Comparison of ENCODE assay signal across 27 cellular contexts in the genomic region with DNA sequence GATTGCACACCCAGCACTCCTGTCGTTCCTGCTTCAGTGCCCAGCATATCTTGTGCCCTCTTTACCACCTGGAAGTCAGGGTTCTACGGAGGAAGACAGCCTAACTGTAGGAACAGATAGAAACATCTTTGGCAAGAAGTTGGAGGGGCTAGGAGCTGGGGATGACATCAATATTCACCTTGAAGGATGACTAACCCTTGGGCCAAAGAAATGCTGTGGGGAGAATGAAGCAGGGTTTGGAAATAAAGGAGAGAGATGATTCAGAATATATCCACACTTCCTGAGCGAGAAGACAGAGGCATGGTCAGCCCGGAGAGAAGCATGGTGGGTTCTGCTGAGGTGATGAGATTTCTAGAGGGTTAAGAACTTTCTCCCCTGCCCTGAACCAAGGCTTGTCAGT. TPM values are rescaled to one million over a fixed set of nuclear protein-coding genes. Genes with fewer than 3 reads are reported as not detected.
DNase-seq lines count a peak whose midpoint lies in the region; ATAC-seq, FAIRE-seq and TF ChIP-seq lines count a peak whose summit lies in the region.
"Had no signal": no experiment of that assay in that cellular context is flagged by ENCODE, and none has a peak within 500 bp of the region (broad histone marks: within the 10 kb centered on the region; RNA-seq: fewer than 3 reads in every experiment).

No MANE protein-coding gene starts in this region.

- no peak for TF ChIP-seq RAD21 in K562 (CRISPR knock-in tag; conservative IDR thresholded peaks at IDR 0.05 in 1 of 2, IDR thresholded peaks at IDR 0.05 in 1 of 2)

- no peak for TF ChIP-seq POLR2A in K562 (conservative IDR thresholded peaks at IDR 0.05)

- no peak for TF ChIP-seq EP300 in K562 (IDR thresholded peaks at IDR 0.05; ENCODE audit: low read length)

- peaks cover 0 to 5% of the 10 kb centered on the region in 2 experiments; a peak in 2 of 5 replicates for H3K4me1 ChIP-seq in K562 (replicated peaks in 1 of 2; ENCODE audit: control insufficient read depth in 2 of 2, insufficient read depth in 2 of 2, low read length in 2 of 2)
- H3K4me1 ChIP-seq: right lobe of liver had no signal

- H3K79me2 ChIP-seq in K562 (ENCODE audit: control insufficient read depth, insufficient read depth, low read length), result no peaks in the 10 kb centered on the region

- no TSS peak for BruUV-seq in K562 (replicated peaks; lab: Mats Ljungman, UMichigan)

- no peak overlapping the region for H3K4me3 Mint-ChIP-seq in stimulated activated effector memory CD8-positive, alpha-beta T cell treated with anti-CD3 and anti-CD28 coated beads, Interleukin-12 subunit alpha, Interleukin-12 subunit beta, amount 100 ng/mL, for 72 hours
- H3K4me3 Mint-ChIP-seq: activated T-cell treated with anti-CD3 and anti-CD28 coated beads, Interleukin-2, amount 50 U/mL, for 72 hours; CD8-positive, alpha-beta memory T cell; natural killer cell treated with Interleukin-12 subunit alpha and Interleukin-12 subunit beta and Interleukin-15 and Interleukin-18, amount 100 ng/mL, for 72 hours; stimulated activated naive CD8-positive, alpha-beta T cell treated with anti-CD3 and anti-CD28 coated beads, Interleukin-15, amount 100 ng/mL, for 72 hours; T-helper 1 cell treated with Interleukin-12 subunit alpha and Interleukin-12 subunit beta and Interleukin-4 antibody, amounts not matched to agents 30 μg/mL and 1 μg/mL, for 36 hours had no signal

- H3K27me3 ChIP-seq in K562 (ENCODE audit: control insufficient read depth in 2 of 2, insufficient read depth in 2 of 2, low read length in 2 of 2), result peaks cover 35 to 44% of the 10 kb centered on the region in 2 experiments
- H3K27me3 ChIP-seq: right lobe of liver, thyroid gland had no signal

- H4K20me1 ChIP-seq in K562 (replicated peaks; ENCODE audit: control insufficient read depth, insufficient read depth, low read length), result no peaks in the 10 kb centered on the region; the same call in 1 of the 2 replicates

- H3K36me3 Mint-ChIP-seq in stimulated activated effector memory CD8-positive, alpha-beta T cell treated with anti-CD3 and anti-CD28 coated beads, Interleukin-12 subunit alpha, Interleukin-12 subunit beta, amount 100 ng/mL, for 72 hours, result no peaks in the 10 kb centered on the region
- H3K36me3 Mint-ChIP-seq: CD8-positive, alpha-beta memory T cell; natural killer cell treated with Interleukin-12 subunit alpha and Interleukin-12 subunit beta and Interleukin-15 and Interleukin-18, amount 100 ng/mL, for 72 hours had no signal

- no peaks in the 10 kb centered on the region for H3K4me1 Mint-ChIP-seq in stimulated activated effector memory CD8-positive, alpha-beta T cell treated with anti-CD3 and anti-CD28 coated beads, Interleukin-12 subunit alpha, Interleukin-12 subunit beta, amount 100 ng/mL, for 72 hours

- ATAC-seq in K562 (no peak), GM18870 (IDR thresholded peaks at IDR 0.05; ENCODE audit: unreplicated experiment) (no peak), HG03432 (IDR thresholded peaks at IDR 0.05; ENCODE audit: unreplicated experiment) (no peak), GM19023 (IDR thresholded peaks at IDR 0.05; ENCODE audit: unreplicated experiment) (no peak)
- no peak for ATAC-seq in stimulated activated effector memory CD8-positive, alpha-beta T cell treated with anti-CD3 and anti-CD28 coated beads, Interleukin-12 subunit alpha, Interleukin-12 subunit beta, amount 100 ng/mL, for 72 hours
- ATAC-seq: activated T-cell treated with anti-CD3 and anti-CD28 coated beads, Interleukin-2, amount 50 U/mL, for 72 hours; heart right ventricle; natural killer cell treated with Interleukin-12 subunit alpha and Interleukin-12 subunit beta and Interleukin-15 and Interleukin-18, amount 100 ng/mL, for 72 hours; Panc1; right lobe of liver; stimulated activated naive CD8-positive, alpha-beta T cell treated with anti-CD3 and anti-CD28 coated beads, Interleukin-15, amount 100 ng/mL, for 72 hours had no signal

- H3K27ac ChIP-seq in K562 (ENCODE audit: extremely low read depth, low read depth, low read length), result no peak overlapping the region
- H3K27ac ChIP-seq: heart right ventricle, right lobe of liver, thyroid gland had no signal

- TF ChIP-seq CTCF in K562 (IDR thresholded peaks at IDR 0.05 in 2 of 3, conservative IDR thresholded peaks at IDR 0.05 in 1 of 3; ENCODE audit: insufficient read depth in 2 of 3, low read depth in 1 of 3, low read length in 3 of 3), result no peak

- in situ Hi-C loops in K562 (cut with MboI), result no loop called here

- CTCF ChIA-PET in K562 (lab: Yijun Ruan, JAX; ENCODE audit: low intra/inter-chr PET ratio), result no interaction called here

- H2AFZ ChIP-seq in K562 (ENCODE audit: low read depth, low read length), result no peak overlapping the region

- no peak overlapping the region for H3K9ac ChIP-seq in K562 (ENCODE audit: insufficient read depth in 1 of 2, low read depth in 2 of 2, low read length in 2 of 2)

- 0% methylated on average over 4 of the region's 4 CpGs for WGBS in K562 (ENCODE audit: insufficient coverage, low coverage, missing lambda C conversion rate)

- no peak overlapping the region for H3K4me2 ChIP-seq in K562 (ENCODE audit: insufficient read depth, low read length)

- DNase-seq in HS-5 (ENCODE audit: low read depth) (peak; percentile 16), K562 (ENCODE audit: extremely low read depth in 1 of 4, low spot score in 3 of 4) (no peak), kidney glomerular epithelial cell (lab: John Stamatoyannopoulos, UW) (peak; percentile 54)
- DNase-seq in stimulated activated effector memory CD8-positive, alpha-beta T cell treated with anti-CD3 and anti-CD28 coated beads, Interleukin-12 subunit alpha, Interleukin-12 subunit beta, amount 100 ng/mL, for 72 hours (ENCODE audit: low spot score in 2 of 2), result no peak
- DNase-seq: activated CD4-positive, alpha-beta T cell treated with anti-CD3 and anti-CD28 coated beads for 1 hour; activated naive CD4-positive, alpha-beta T cell treated with Interleukin-2 at 50 U/mL for 16 hours; activated T-cell treated with anti-CD3 and anti-CD28 coated beads, Interleukin-2, amount 50 U/mL, for 72 hours; CD8-positive, alpha-beta memory T cell; central memory CD4-positive, alpha-beta T cell; DMS153; GDM1; GOT3; heart right ventricle; Karpas-422; NCI-H187; NCI-H526; right lobe of liver; stimulated activated CD4-positive, alpha-beta T cell treated with anti-CD3 and anti-CD28 coated beads, Interleukin-15, amount 100 ng/mL, for 24 hours; stimulated activated naive CD8-positive, alpha-beta T cell treated with anti-CD3 and anti-CD28 coated beads, Interleukin-15, amount 100 ng/mL, for 72 hours; thyroid gland had no signal

- no peak overlapping the region for H3K4me3 ChIP-seq in K562
- H3K4me3 ChIP-seq: dorsolateral prefrontal cortex, heart right ventricle, right lobe of liver, thyroid gland had no signal

- H3K27ac Mint-ChIP-seq in stimulated activated effector memory CD8-positive, alpha-beta T cell treated with anti-CD3 and anti-CD28 coated beads, Interleukin-12 subunit alpha, Interleukin-12 subunit beta, amount 100 ng/mL, for 72 hours, result no peak overlapping the region
- H3K27ac Mint-ChIP-seq: activated T-cell treated with anti-CD3 and anti-CD28 coated beads, Interleukin-2, amount 50 U/mL, for 72 hours; natural killer cell treated with Interleukin-12 subunit alpha and Interleukin-12 subunit beta and Interleukin-15 and Interleukin-18, amount 100 ng/mL, for 72 hours; stimulated activated naive CD8-positive, alpha-beta T cell treated with anti-CD3 and anti-CD28 coated beads, Interleukin-15, amount 100 ng/mL, for 72 hours; T-helper 1 cell treated with Interleukin-12 subunit alpha and Interleukin-12 subunit beta and Interleukin-4 antibody, amounts not matched to agents 30 μg/mL and 1 μg/mL, for 36 hours had no signal

- no peaks in the 10 kb centered on the region for H3K9me3 ChIP-seq in K562 (replicated peaks; ENCODE audit: control insufficient read depth, insufficient read depth, low read depth, low read length)
- H3K9me3 ChIP-seq: heart right ventricle, right lobe of liver, thyroid gland had no signal

- H3K9me1 ChIP-seq in K562 (ENCODE audit: control insufficient read depth, insufficient read depth, low read length), result no peaks in the 10 kb centered on the region

- POLR2A ChIA-PET in K562 (lab: Yijun Ruan, JAX), result interaction anchor here (0.6 to 1.0 kb wide), 2 partner anchors 11 to 86 kb away, joined by 3 read pairs; no protein-coding TSS in a partner anchor

- intact Hi-C loops in K562 (cut with micrococcal nuclease), result no loop called here

- no peaks in the 10 kb centered on the region for H3K9me3 Mint-ChIP-seq in stimulated activated effector memory CD8-positive, alpha-beta T cell treated with anti-CD3 and anti-CD28 coated beads, Interleukin-12 subunit alpha, Interleukin-12 subunit beta, amount 100 ng/mL, for 72 hours
- H3K9me3 Mint-ChIP-seq: activated T-cell treated with anti-CD3 and anti-CD28 coated beads, Interleukin-2, amount 50 U/mL, for 72 hours; natural killer cell treated with Interleukin-12 subunit alpha and Interleukin-12 subunit beta and Interleukin-15 and Interleukin-18, amount 100 ng/mL, for 72 hours; stimulated activated naive CD8-positive, alpha-beta T cell treated with anti-CD3 and anti-CD28 coated beads, Interleukin-15, amount 100 ng/mL, for 72 hours; T-helper 1 cell treated with Interleukin-12 subunit alpha and Interleukin-12 subunit beta and Interleukin-4 antibody, amounts not matched to agents 30 μg/mL and 1 μg/mL, for 36 hours had no signal

- no peaks in the 10 kb centered on the region for H3K36me3 ChIP-seq in K562 (ENCODE audit: control insufficient read depth, insufficient read depth, low read length)
- H3K36me3 ChIP-seq: heart right ventricle, right lobe of liver, thyroid gland had no signal

- no peak for FAIRE-seq in K562 (lab: Jason Lieb, UNC)

RNA-seq across cellular contexts. Expression of a gene that starts 4.6 kb away (rescaled TPM):
- 0.12 TPM in 1 of 2 replicates, not detected in the other for total RNA-seq in K562 (2011; cell fraction: chromatin; rRNA removed; ENCODE audit: low replicate concordance)
- 0.17 TPM in 1 of 2 replicates, not detected in the other for total RNA-seq in K562 (2011; cell fraction: nucleolus; rRNA removed)
- not detected in 2 replicates for total RNA-seq in K562 (2011; cell fraction: nucleoplasm; rRNA removed)
- total RNA-seq in K562 (2014; rRNA removed), result 0.05 TPM in 1 of 2 replicates, not detected in the other
- not detected in 2 replicates for total RNA-seq in K562 (2014; rRNA removed; fragmentation: Illumina TruSeq; extraction: Trizol)
- total RNA-seq in K562 (2015; rRNA removed; fragmentation: Illumina TruSeq; extraction: Trizol), result 0.08 TPM in 1 of 2 replicates, not detected in the other
- 0.22 TPM in 1 of 2 replicates, not detected in the other for total RNA-seq in K562 (2021)
- polyA plus RNA-seq in K562 (2011; rRNA removed), result 0.04 TPM in 2 replicates
- polyA plus RNA-seq in K562 (2011; cell fraction: cytosol; rRNA removed), result 0.04 and 0.06 TPM in 2 replicates
- not detected in 2 replicates for polyA plus RNA-seq in K562 (2011; cell fraction: nucleus; rRNA removed)
- 0.06 and 0.08 TPM in 2 replicates for polyA plus RNA-seq in K562 (2012)
- 0.07 and 0.13 TPM in 2 replicates for polyA plus RNA-seq in K562 (2014; fragmentation: Illumina TruSeq; extraction: Trizol)
- polyA plus RNA-seq in K562 (2014; fragmentation: Nextera tagmentation; extraction: Ambion mirVana), result under 1 TPM in 1 of 2 experiments, not detected in 1; 0.03 TPM
- 0.04 TPM in 1 of 2 replicates, not detected in the other for polyA plus RNA-seq in K562 (2014; rRNA removed)
- not detected in 2 replicates for polyA minus RNA-seq in K562 (2011; rRNA and poly(A)+ RNA removed)
- not detected in 2 replicates for polyA minus RNA-seq in K562 (2011; cell fraction: cytosol; rRNA and poly(A)+ RNA removed)
- polyA minus RNA-seq in K562 (2011; cell fraction: nucleus; rRNA and poly(A)+ RNA removed), result 0.13 TPM in 1 of 2 replicates, not detected in the other
- total RNA-seq: activated T-cell treated with anti-CD3 and anti-CD28 coated beads, Interleukin-2, amount 50 U/mL, for 72 hours; CD8-positive, alpha-beta memory T cell; natural killer cell treated with Interleukin-12 subunit alpha and Interleukin-12 subunit beta and Interleukin-15 and Interleukin-18, amount 100 ng/mL, for 72 hours; right lobe of liver; thyroid gland had no signal
- polyA plus RNA-seq: CD8-positive, alpha-beta memory T cell had no signal

RNA-seq across cellular contexts. Expression of a gene that starts 52.3 kb away (rescaled TPM):
- total RNA-seq in K562 (2011; cell fraction: chromatin; rRNA removed; ENCODE audit: low replicate concordance), result 175 and 251 TPM in 2 replicates
- total RNA-seq in K562 (2011; cell fraction: nucleolus; rRNA removed), result 114 and 139 TPM in 2 replicates
- total RNA-seq in K562 (2011; cell fraction: nucleoplasm; rRNA removed), result 164 and 175 TPM in 2 replicates
- total RNA-seq in K562 (2014; rRNA removed) (278 and 343 TPM in 2 replicates), K562 (2014; rRNA removed; fragmentation: Illumina TruSeq; extraction: Trizol) (198 and 205 TPM in 2 replicates), K562 (2015; rRNA removed; fragmentation: Illumina TruSeq; extraction: Trizol) (192 and 193 TPM in 2 replicates), K562 (2021) (163 and 164 TPM in 2 replicates)
- polyA plus RNA-seq in K562 (2011; rRNA removed) (184 and 230 TPM in 2 replicates), K562 (2014; fragmentation: Illumina TruSeq; extraction: Trizol) (147 and 155 TPM in 2 replicates), K562 (2014; fragmentation: Nextera tagmentation; extraction: Ambion mirVana) (10 to 100 TPM; 48.7 to 58.0 TPM), K562 (2014; rRNA removed) (158 and 209 TPM in 2 replicates)
- 182 and 183 TPM in 2 replicates for polyA plus RNA-seq in K562 (2011; cell fraction: cytosol; rRNA removed)
- 113 and 118 TPM in 2 replicates for polyA plus RNA-seq in K562 (2011; cell fraction: nucleus; rRNA removed)
- 80.7 and 123 TPM in 2 replicates for polyA plus RNA-seq in K562 (2012)
- polyA minus RNA-seq in K562 (2011; rRNA and poly(A)+ RNA removed), result 305 and 349 TPM in 2 replicates
- polyA minus RNA-seq in K562 (2011; cell fraction: cytosol; rRNA and poly(A)+ RNA removed), result 133 and 157 TPM in 2 replicates
- polyA minus RNA-seq in K562 (2011; cell fraction: nucleus; rRNA and poly(A)+ RNA removed), result 58.4 and 89.9 TPM in 2 replicates

RNA-seq across cellular contexts. Expression of a gene that starts 52.5 kb away (rescaled TPM):
- total RNA-seq in K562 (2011; cell fraction: chromatin; rRNA removed; ENCODE audit: low replicate concordance), result 27.0 and 34.0 TPM in 2 replicates
- 19.2 and 20.9 TPM in 2 replicates for total RNA-seq in K562 (2011; cell fraction: nucleolus; rRNA removed)
- total RNA-seq in K562 (2011; cell fraction: nucleoplasm; rRNA removed), result 24.3 and 31.5 TPM in 2 replicates
- total RNA-seq in K562 (2014; rRNA removed) (49.7 and 52.9 TPM in 2 replicates), K562 (2014; rRNA removed; fragmentation: Illumina TruSeq; extraction: Trizol) (74.7 and 89.2 TPM in 2 replicates), K562 (2015; rRNA removed; fragmentation: Illumina TruSeq; extraction: Trizol) (72.4 and 74.2 TPM in 2 replicates), K562 (2021) (46.9 and 49.2 TPM in 2 replicates)
- polyA plus RNA-seq in K562 (2011; rRNA removed) (81.2 and 87.8 TPM in 2 replicates), K562 (2014; fragmentation: Illumina TruSeq; extraction: Trizol) (82.4 and 96.7 TPM in 2 replicates), K562 (2014; fragmentation: Nextera tagmentation; extraction: Ambion mirVana) (100 to 1,000 TPM; 104 to 150 TPM), K562 (2014; rRNA removed) (58.2 and 63.7 TPM in 2 replicates)
- 40.2 and 52.3 TPM in 2 replicates for polyA plus RNA-seq in K562 (2011; cell fraction: cytosol; rRNA removed)
- 18.2 and 30.1 TPM in 2 replicates for polyA plus RNA-seq in K562 (2011; cell fraction: nucleus; rRNA removed)
- polyA plus RNA-seq in K562 (2012), result 45.0 and 64.6 TPM in 2 replicates
- polyA minus RNA-seq in K562 (2011; rRNA and poly(A)+ RNA removed), result 52.2 and 53.3 TPM in 2 replicates
- polyA minus RNA-seq in K562 (2011; cell fraction: cytosol; rRNA and poly(A)+ RNA removed), result 12.5 and 17.4 TPM in 2 replicates
- 7.3 and 15.4 TPM in 2 replicates for polyA minus RNA-seq in K562 (2011; cell fraction: nucleus; rRNA and poly(A)+ RNA removed)

Comparison
In these comparisons a context has a peak if more than half of its experiments do, and no peak if none do; other contexts are left out.
1. DNase-seq: peak in HS-5 (single experiment) and kidney glomerular epithelial cell (single experiment); none in K562 (0 of 4) and stimulated activated effector memory CD8-positive, alpha-beta T cell treated with anti-CD3 and anti-CD28 coated beads, Interleukin-12 subunit alpha, Interleukin-12 subunit beta, amount 100 ng/mL, for 72 hours (0 of 2).